Comparison of ENCODE assay signal across 8 cellular contexts in the genomic region with DNA sequence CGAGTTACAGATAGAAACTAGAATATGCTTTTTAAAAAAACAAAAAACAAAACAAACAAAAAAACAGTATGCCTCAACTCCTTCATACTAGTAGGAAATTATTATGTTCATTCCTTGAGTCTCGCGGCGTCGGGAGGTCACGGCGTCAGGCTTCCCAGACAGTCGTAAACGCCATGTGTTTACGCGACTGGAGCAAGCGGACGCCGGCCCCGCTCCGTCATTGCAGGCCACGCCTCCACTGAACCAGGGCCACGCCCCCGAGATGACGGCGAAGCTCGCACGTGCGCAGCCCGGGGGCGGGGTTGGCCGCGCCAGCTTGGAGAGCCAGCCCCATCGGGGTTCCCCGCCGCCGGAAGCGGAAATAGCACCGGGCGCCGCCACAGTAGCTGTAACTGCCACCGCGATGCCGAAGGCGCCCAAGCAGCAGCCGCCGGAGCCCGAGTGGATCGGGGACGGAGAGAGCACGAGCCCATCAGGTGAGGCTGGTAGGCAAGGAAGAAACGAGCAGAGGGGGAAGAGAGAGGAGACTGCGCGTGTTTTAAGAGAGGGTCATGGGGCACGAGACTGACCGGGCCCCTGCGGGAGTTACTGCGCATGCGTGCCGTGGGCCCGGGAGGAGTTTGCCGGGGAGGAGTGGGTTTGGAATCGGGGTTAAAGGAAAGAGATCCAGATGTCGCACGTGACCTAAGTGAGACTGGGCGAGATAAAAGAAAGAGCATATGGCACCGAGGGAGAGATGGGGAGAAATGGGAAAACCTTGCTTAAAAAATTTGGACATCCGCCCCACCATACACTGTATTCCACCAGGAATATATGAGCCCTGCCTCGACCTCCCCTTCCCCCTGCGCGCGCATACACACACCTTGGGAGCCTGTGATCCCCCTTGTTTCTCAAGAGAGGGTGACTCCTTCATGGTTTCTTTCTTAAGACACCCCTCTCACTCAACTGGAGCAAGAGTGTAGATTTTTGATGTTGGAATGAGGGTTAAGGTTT. TPM values are rescaled to one million over a fixed set of nuclear protein-coding genes. Genes with fewer than 3 reads are reported as not detected.
A peak's percentile ranks its signal among the peaks of the same experiment; 100 is the strongest.
DNase-seq lines count a peak whose midpoint lies in the region; ATAC-seq and TF ChIP-seq lines count a peak whose summit lies in the region.

A gene (plus strand): TSS at position 358 of the 993 bp plus-strand sequence. CDS start 46 bp downstream, at position 404.

- under 1% methylated on average over 67 of the region's 67 CpGs for WGBS in liver

- ATAC-seq in GM19438 (IDR thresholded peaks at IDR 0.05; ENCODE audit: low read depth, unreplicated experiment): peak; percentile 84
- ATAC-seq in HG03575 (IDR thresholded peaks at IDR 0.05; ENCODE audit: extremely low read depth, insufficient number of reproducible peaks, low FRiP score, unreplicated experiment): peak; percentile 53

- H3K9ac ChIP-seq in liver (ENCODE audit: low read depth in 1 of 2, low read length in 2 of 2): peak within 1 kb of the TSS; percentile 90 to 95

- H3K27ac ChIP-seq in liver (ENCODE audit: low read depth in 1 of 2, low read length in 2 of 2): peak within 1 kb of the TSS; percentile 89 to 98

- no peak for TF ChIP-seq RAD21 in liver (IDR thresholded peaks at IDR 0.05)

- peaks cover 5 to 39% (median 36%) of the 10 kb centered on the region in 4 donors for H3K4me1 ChIP-seq in liver (ENCODE audit: control insufficient read depth in 4 of 4, insufficient read depth in 4 of 4, low read length in 3 of 4)

- no peaks in the 10 kb centered on the region for H3K27me3 ChIP-seq in liver (ENCODE audit: control insufficient read depth in 4 of 4, insufficient read depth in 4 of 4, low read length in 3 of 4)

- H3K36me3 ChIP-seq in liver (ENCODE audit: control insufficient read depth in 4 of 4, insufficient read depth in 3 of 4, low read depth in 1 of 4, low read length in 3 of 4): no peaks in the 10 kb centered on the region

- CTCF ChIA-PET in activated CD4-positive, alpha-beta memory T cell treated with anti-CD3 and anti-CD28 coated beads for 36 hours (lab: Charles Lee): interaction anchor here (0.7 to 2.1 kb wide), 9 partner anchors 14 to 118 kb away, joined by 3 to 15 read pairs (median 4); a partner anchor contains a TSS

- peak within 1 kb of the TSS; percentile 94 for H3K4me3 Mint-ChIP-seq in activated CD4-positive, alpha-beta memory T cell treated with anti-CD3 and anti-CD28 coated beads for 36 hours

- POLR2A ChIA-PET in activated CD4-positive, alpha-beta memory T cell treated with anti-CD3 and anti-CD28 coated beads for 36 hours (lab: Charles Lee): interaction anchor here (0.6 to 3.7 kb wide), 13 partner anchors 13 to 163 kb away, joined by 3 to 28 read pairs (median 3); a partner anchor contains a TSS

- H3K9me3 ChIP-seq in liver (ENCODE audit: control insufficient read depth in 4 of 4, low read length in 3 of 4): no peaks in the 10 kb centered on the region

- H3K27ac Mint-ChIP-seq in activated CD4-positive, alpha-beta memory T cell treated with anti-CD3 and anti-CD28 coated beads for 36 hours: peak within 1 kb of the TSS; percentile 94

- no peak for TF ChIP-seq CTCF in liver (IDR thresholded peaks at IDR 0.05; ENCODE audit: low read depth, low read length, missing input control)

- DNase-seq in CD1c-positive myeloid dendritic cell (ENCODE audit: extremely low spot score): peak; percentile 100
- DNase-seq in NCI-H82 treated with DMSO at 0.1 percent for 48 hours (lab: John Stamatoyannopoulos, UW; ENCODE audit: unreplicated experiment): peak; percentile 90
- peak; percentile 99 for DNase-seq in activated CD4-positive, alpha-beta memory T cell treated with anti-CD3 and anti-CD28 coated beads for 36 hours
- peak; percentile 91 to 98 for DNase-seq in dermis microvascular lymphatic vessel endothelial cell (ENCODE audit: low read depth in 2 of 2)
- DNase-seq in stimulated activated CD4-positive, alpha-beta T cell treated with anti-CD3 and anti-CD28 coated beads, Interleukin-4, amount 100 ng/mL, for 24 hours: peak; percentile 99

- H3K9me3 Mint-ChIP-seq in activated CD4-positive, alpha-beta memory T cell treated with anti-CD3 and anti-CD28 coated beads for 36 hours: no peaks in the 10 kb centered on the region

- peaks cover 12% of the 10 kb centered on the region for H3K36me3 Mint-ChIP-seq in activated CD4-positive, alpha-beta memory T cell treated with anti-CD3 and anti-CD28 coated beads for 36 hours

- intact Hi-C loops in activated CD4-positive, alpha-beta memory T cell treated with anti-CD3 and anti-CD28 coated beads for 36 hours (cut with micrococcal nuclease): loop anchor here (1.0 to 5.0 kb wide), 4 partner anchors 15 to 145 kb away; a partner anchor contains a TSS

- peak within 1 kb of the TSS; percentile 68 to 93 (median 85) for H3K4me3 ChIP-seq in liver (ENCODE audit: low read depth in 1 of 3, low read length in 3 of 3)

- peaks cover 60% of the 10 kb centered on the region for H3K4me1 Mint-ChIP-seq in activated CD4-positive, alpha-beta memory T cell treated with anti-CD3 and anti-CD28 coated beads for 36 hours (ENCODE audit: low read depth)

- no peaks in the 10 kb centered on the region for H3K27me3 Mint-ChIP-seq in activated CD4-positive, alpha-beta memory T cell treated with anti-CD3 and anti-CD28 coated beads for 36 hours

TF ChIP-seq in liver, 16 proteins besides CTCF, POLR2A, EP300 and RAD21:
- TF ChIP-seq NR2F2 (IDR thresholded peaks at IDR 0.05) (peak; percentile 29), FOXA1 (IDR thresholded peaks at IDR 0.05) (no peak), RXRA (IDR thresholded peaks at IDR 0.05) (peak; percentile 7 to 23), EGR1 (IDR thresholded peaks at IDR 0.05; ENCODE audit: low read depth in 2 of 2) (peak; percentile 62 to 77), HNF4A (conservative IDR thresholded peaks at IDR 0.05) (no peak), GABPA (IDR thresholded peaks at IDR 0.05 in 1 of 2, conservative IDR thresholded peaks at IDR 0.05 in 1 of 2) (peak; percentile 93 to 98), FOXA2 (IDR thresholded peaks at IDR 0.05) (no peak), TAF1 (conservative IDR thresholded peaks at IDR 0.05) (no peak), YY1 (IDR thresholded peaks at IDR 0.05) (peak; percentile 52), JUND (IDR thresholded peaks at IDR 0.05) (peak in 1 of 2 donors; percentile 37), SP1 (IDR thresholded peaks at IDR 0.05) (peak; percentile 62), HNF4G (IDR thresholded peaks at IDR 0.05) (no peak)
- TF ChIP-seq, protein P1, sequence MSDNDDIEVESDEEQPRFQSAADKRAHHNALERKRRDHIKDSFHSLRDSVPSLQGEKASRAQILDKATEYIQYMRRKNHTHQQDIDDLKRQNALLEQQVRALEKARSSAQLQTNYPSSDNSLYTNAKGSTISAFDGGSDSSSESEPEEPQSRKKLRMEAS (IDR thresholded peaks at IDR 0.05): peak; percentile 34
- TF ChIP-seq, protein P2, sequence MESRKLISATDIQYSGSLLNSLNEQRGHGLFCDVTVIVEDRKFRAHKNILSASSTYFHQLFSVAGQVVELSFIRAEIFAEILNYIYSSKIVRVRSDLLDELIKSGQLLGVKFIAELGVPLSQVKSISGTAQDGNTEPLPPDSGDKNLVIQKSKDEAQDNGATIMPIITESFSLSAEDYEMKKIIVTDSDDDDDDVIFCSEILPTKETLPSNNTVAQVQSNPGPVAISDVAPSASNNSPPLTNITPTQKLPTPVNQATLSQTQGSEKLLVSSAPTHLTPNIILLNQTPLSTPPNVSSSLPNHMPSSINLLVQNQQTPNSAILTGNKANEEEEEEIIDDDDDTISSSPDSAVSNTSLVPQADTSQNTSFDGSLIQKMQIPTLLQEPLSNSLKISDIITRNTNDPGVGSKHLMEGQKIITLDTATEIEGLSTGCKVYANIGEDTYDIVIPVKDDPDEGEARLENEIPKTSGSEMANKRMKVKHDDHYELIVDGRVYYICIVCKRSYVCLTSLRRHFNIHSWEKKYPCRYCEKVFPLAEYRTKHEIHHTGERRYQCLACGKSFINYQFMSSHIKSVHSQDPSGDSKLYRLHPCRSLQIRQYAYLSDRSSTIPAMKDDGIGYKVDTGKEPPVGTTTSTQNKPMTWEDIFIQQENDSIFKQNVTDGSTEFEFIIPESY (IDR thresholded peaks at IDR 0.05): peak; percentile 48
- TF ChIP-seq, protein P3, sequence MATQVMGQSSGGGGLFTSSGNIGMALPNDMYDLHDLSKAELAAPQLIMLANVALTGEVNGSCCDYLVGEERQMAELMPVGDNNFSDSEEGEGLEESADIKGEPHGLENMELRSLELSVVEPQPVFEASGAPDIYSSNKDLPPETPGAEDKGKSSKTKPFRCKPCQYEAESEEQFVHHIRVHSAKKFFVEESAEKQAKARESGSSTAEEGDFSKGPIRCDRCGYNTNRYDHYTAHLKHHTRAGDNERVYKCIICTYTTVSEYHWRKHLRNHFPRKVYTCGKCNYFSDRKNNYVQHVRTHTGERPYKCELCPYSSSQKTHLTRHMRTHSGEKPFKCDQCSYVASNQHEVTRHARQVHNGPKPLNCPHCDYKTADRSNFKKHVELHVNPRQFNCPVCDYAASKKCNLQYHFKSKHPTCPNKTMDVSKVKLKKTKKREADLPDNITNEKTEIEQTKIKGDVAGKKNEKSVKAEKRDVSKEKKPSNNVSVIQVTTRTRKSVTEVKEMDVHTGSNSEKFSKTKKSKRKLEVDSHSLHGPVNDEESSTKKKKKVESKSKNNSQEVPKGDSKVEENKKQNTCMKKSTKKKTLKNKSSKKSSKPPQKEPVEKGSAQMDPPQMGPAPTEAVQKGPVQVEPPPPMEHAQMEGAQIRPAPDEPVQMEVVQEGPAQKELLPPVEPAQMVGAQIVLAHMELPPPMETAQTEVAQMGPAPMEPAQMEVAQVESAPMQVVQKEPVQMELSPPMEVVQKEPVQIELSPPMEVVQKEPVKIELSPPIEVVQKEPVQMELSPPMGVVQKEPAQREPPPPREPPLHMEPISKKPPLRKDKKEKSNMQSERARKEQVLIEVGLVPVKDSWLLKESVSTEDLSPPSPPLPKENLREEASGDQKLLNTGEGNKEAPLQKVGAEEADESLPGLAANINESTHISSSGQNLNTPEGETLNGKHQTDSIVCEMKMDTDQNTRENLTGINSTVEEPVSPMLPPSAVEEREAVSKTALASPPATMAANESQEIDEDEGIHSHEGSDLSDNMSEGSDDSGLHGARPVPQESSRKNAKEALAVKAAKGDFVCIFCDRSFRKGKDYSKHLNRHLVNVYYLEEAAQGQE (IDR thresholded peaks at IDR 0.05): peak; percentile 39
- TF ChIP-seq, protein P4, sequence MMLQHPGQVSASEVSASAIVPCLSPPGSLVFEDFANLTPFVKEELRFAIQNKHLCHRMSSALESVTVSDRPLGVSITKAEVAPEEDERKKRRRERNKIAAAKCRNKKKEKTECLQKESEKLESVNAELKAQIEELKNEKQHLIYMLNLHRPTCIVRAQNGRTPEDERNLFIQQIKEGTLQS (IDR thresholded peaks at IDR 0.05): no peak

RNA-seq across cellular contexts. Expression of the gene that starts here (rescaled TPM):
- total RNA-seq in activated CD4-positive, alpha-beta memory T cell treated with anti-CD3 and anti-CD28 coated beads for 36 hours: 10 to 100 TPM; 87.0 to 87.1 TPM
- total RNA-seq in dermis microvascular lymphatic vessel endothelial cell: 29.3 and 43.2 TPM in 2 replicates
- total RNA-seq in liver: 10 to 100 TPM; 20.4 to 33.9 TPM
- polyA plus RNA-seq in liver: 10 to 100 TPM; 25.0 to 27.2 TPM

Comparison
In these comparisons a context has a peak if more than half of its experiments do, and no peak if none do; other contexts are left out.
1. Peak in every context shown above with its lines: DNase-seq, ATAC-seq, H3K4me3 ChIP-seq and H3K27ac ChIP-seq.